8 cellular contexts compared by ENCODE assay signal in the genomic region with DNA sequence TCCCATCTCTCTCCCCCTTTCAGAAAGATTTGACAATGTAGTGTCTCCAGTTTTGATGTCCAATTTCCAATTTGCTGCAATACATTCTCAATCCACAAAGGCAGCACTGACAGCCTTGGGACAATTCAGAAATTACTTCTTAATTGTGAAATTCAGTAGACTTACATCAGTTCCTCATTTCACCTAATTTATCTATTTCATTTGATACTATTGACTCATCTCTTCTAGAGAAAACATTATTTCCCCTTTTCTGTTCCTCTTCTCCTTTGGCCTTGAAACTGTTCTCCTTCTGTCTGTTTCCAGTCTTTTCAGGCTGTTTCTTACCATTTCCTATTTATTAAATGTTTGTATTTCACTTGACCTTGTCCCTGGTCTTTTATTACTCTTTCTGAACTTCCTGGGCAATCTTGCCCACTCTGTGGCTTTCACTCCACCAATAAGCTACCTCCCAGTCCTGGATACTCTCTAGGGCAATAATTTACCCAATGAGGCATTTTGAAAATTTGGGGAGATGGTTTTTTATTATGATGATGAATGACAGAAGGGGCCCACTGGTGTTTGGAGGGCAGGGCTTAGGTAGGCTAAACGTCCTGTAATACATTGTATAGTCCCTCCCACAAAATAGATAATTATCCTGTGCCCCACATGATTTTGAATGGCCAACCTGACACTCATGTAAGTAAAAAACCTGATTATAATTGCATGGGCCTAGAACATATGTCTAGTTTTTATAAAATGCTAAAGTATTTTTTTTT.
DNase-seq lines count a peak whose midpoint lies in the region; ATAC-seq and TF ChIP-seq lines count a peak whose summit lies in the region.

No MANE protein-coding gene starts in this region.

- DNase-seq in AML-193 (lab: John Stamatoyannopoulos, UW) (peak; percentile 94 to 96), NOMO-1 treated with dmso at 0.1 percent for 144 hours (lab: John Stamatoyannopoulos, UW; ENCODE audit: unreplicated experiment) (peak; percentile 79), epidermal melanocyte (ENCODE audit: insufficient read length, low spot score) (no peak), nephron progenitor cell (no peak)
- no peak for DNase-seq in activated CD8-positive, alpha-beta T cell treated with anti-CD3 and anti-CD28 coated beads, Interleukin-2, amount 10 ng/mL, durations not matched to agents 7 days and 5 days
- DNase-seq in stimulated activated CD4-positive, alpha-beta T cell treated with anti-CD3 and anti-CD28 coated beads, Interleukin-4, amount 100 ng/mL, for 1 hour: no peak

- TF ChIP-seq CTCF in nephron progenitor cell (IDR thresholded peaks at IDR 0.05): no peak

- ATAC-seq in GM19328 (IDR thresholded peaks at IDR 0.05; ENCODE audit: unreplicated experiment): peak; percentile 83
- peak; percentile 92 for ATAC-seq in HG02973 (IDR thresholded peaks at IDR 0.05; ENCODE audit: unreplicated experiment)
- no peak for ATAC-seq in activated CD8-positive, alpha-beta T cell treated with anti-CD3 and anti-CD28 coated beads, Interleukin-2, amount 10 ng/mL, durations not matched to agents 7 days and 5 days

- no peaks in the 10 kb centered on the region for H3K36me3 Mint-ChIP-seq in nephron progenitor cell (ENCODE audit: low read depth)
- H3K36me3 Mint-ChIP-seq in activated CD8-positive, alpha-beta T cell treated with anti-CD3 and anti-CD28 coated beads, Interleukin-2, amount 10 ng/mL, durations not matched to agents 7 days and 5 days (ENCODE audit: low read depth): no peaks in the 10 kb centered on the region

- POLR2A ChIA-PET in activated CD8-positive, alpha-beta T cell treated with anti-CD3 and anti-CD28 coated beads, Interleukin-2, amount 10 ng/mL, durations not matched to agents 7 days and 5 days (lab: Charles Lee): no interaction called here

- no peaks in the 10 kb centered on the region for H3K9me3 Mint-ChIP-seq in nephron progenitor cell
- no peaks in the 10 kb centered on the region for H3K9me3 Mint-ChIP-seq in activated CD8-positive, alpha-beta T cell treated with anti-CD3 and anti-CD28 coated beads, Interleukin-2, amount 10 ng/mL, durations not matched to agents 7 days and 5 days (ENCODE audit: insufficient read depth)

- H3K4me3 Mint-ChIP-seq in nephron progenitor cell: no peak overlapping the region
- no peak overlapping the region for H3K4me3 Mint-ChIP-seq in activated CD8-positive, alpha-beta T cell treated with anti-CD3 and anti-CD28 coated beads, Interleukin-2, amount 10 ng/mL, durations not matched to agents 7 days and 5 days

- CTCF ChIA-PET in activated CD8-positive, alpha-beta T cell treated with anti-CD3 and anti-CD28 coated beads, Interleukin-2, amount 10 ng/mL, durations not matched to agents 7 days and 5 days (lab: Charles Lee): no interaction called here

- H3K27ac Mint-ChIP-seq in nephron progenitor cell: no peak overlapping the region
- H3K27ac Mint-ChIP-seq in activated CD8-positive, alpha-beta T cell treated with anti-CD3 and anti-CD28 coated beads, Interleukin-2, amount 10 ng/mL, durations not matched to agents 7 days and 5 days: no peak overlapping the region

- H3K4me1 Mint-ChIP-seq in nephron progenitor cell: no peaks in the 10 kb centered on the region
- no peaks in the 10 kb centered on the region for H3K4me1 Mint-ChIP-seq in activated CD8-positive, alpha-beta T cell treated with anti-CD3 and anti-CD28 coated beads, Interleukin-2, amount 10 ng/mL, durations not matched to agents 7 days and 5 days (ENCODE audit: low read depth)

- H3K27me3 Mint-ChIP-seq in nephron progenitor cell (ENCODE audit: low read depth, poor library complexity): peaks cover 8% of the 10 kb centered on the region
- H3K27me3 Mint-ChIP-seq in activated CD8-positive, alpha-beta T cell treated with anti-CD3 and anti-CD28 coated beads, Interleukin-2, amount 10 ng/mL, durations not matched to agents 7 days and 5 days (ENCODE audit: low read depth): no peaks in the 10 kb centered on the region

Comparison
In these comparisons a context has a peak if more than half of its experiments do, and no peak if none do; other contexts are left out.
1. DNase-seq: peak in AML-193 (2 of 2) and NOMO-1 treated with dmso at 0.1 percent for 144 hours (single experiment); none in epidermal melanocyte (single experiment), nephron progenitor cell (single experiment), activated CD8-positive, alpha-beta T cell treated with anti-CD3 and anti-CD28 coated beads, Interleukin-2, amount 10 ng/mL, durations not matched to agents 7 days and 5 days (single experiment) and stimulated activated CD4-positive, alpha-beta T cell treated with anti-CD3 and anti-CD28 coated beads, Interleukin-4, amount 100 ng/mL, for 1 hour (single experiment).